Comparison of ENCODE assay signal across 10 cellular contexts in genomic region chr3:61521229-61521628, GRCh38. TPM values are rescaled to one million over a fixed set of nuclear protein-coding genes. Genes with fewer than 3 reads are reported as not detected.
DNase-seq lines count a peak whose midpoint lies in the region; ATAC-seq and TF ChIP-seq lines count a peak whose summit lies in the region.
"Had no signal": no experiment of that assay in that cellular context is flagged by ENCODE, and none has a peak within 500 bp of the region (broad histone marks: within the 10 kb centered on the region; RNA-seq: fewer than 3 reads in every experiment).

No MANE protein-coding gene starts in this region.

- no peaks in the 10 kb centered on the region for H3K9me3 ChIP-seq in Peyer's patch
- no peaks in the 10 kb centered on the region for H3K9me3 ChIP-seq in thyroid gland

- DNase-seq in activated T-cell treated with anti-CD3 and anti-CD28 coated beads for 24 hours (ENCODE audit: low read depth) = peak; percentile 10
- DNase-seq in activated T-cell treated with anti-CD3 and anti-CD28 coated beads, Interleukin-2, amount 50 U/mL, for 1 hour = no peak
- DNase-seq in stimulated activated effector memory CD8-positive, alpha-beta T cell treated with anti-CD3 and anti-CD28 coated beads, Interleukin-12 subunit alpha, Interleukin-12 subunit beta, amount 100 ng/mL, for 72 hours (ENCODE audit: low spot score in 2 of 2) = no peak
- no peak for DNase-seq in Peyer's patch
- no peak for DNase-seq in AG08396 (ENCODE audit: low spot score)
- no peak for DNase-seq in thyroid gland

- H3K27me3 Mint-ChIP-seq in T-helper 1 cell treated with Interleukin-12 subunit alpha and Interleukin-12 subunit beta and Interleukin-4 antibody, amounts not matched to agents 30 μg/mL and 1 μg/mL, for 36 hours (ENCODE audit: low read depth) = no peaks in the 10 kb centered on the region

- H3K27ac Mint-ChIP-seq in T-helper 1 cell treated with Interleukin-12 subunit alpha and Interleukin-12 subunit beta and Interleukin-4 antibody, amounts not matched to agents 30 μg/mL and 1 μg/mL, for 36 hours = peak overlapping the region; percentile 76
- no peak overlapping the region for H3K27ac Mint-ChIP-seq in stimulated activated effector memory CD8-positive, alpha-beta T cell treated with anti-CD3 and anti-CD28 coated beads, Interleukin-12 subunit alpha, Interleukin-12 subunit beta, amount 100 ng/mL, for 72 hours

- H3K36me3 Mint-ChIP-seq in T-helper 1 cell treated with Interleukin-12 subunit alpha and Interleukin-12 subunit beta and Interleukin-4 antibody, amounts not matched to agents 30 μg/mL and 1 μg/mL, for 36 hours (ENCODE audit: low read depth) = peaks cover 11% of the 10 kb centered on the region
- no peaks in the 10 kb centered on the region for H3K36me3 Mint-ChIP-seq in stimulated activated effector memory CD8-positive, alpha-beta T cell treated with anti-CD3 and anti-CD28 coated beads, Interleukin-12 subunit alpha, Interleukin-12 subunit beta, amount 100 ng/mL, for 72 hours

- H3K27me3 ChIP-seq in Peyer's patch (no peaks in the 10 kb centered on the region), thyroid gland (no peaks in the 10 kb centered on the region)
- H3K27me3 ChIP-seq: cardiac muscle cell had no signal

- H3K4me3 Mint-ChIP-seq in T-helper 1 cell treated with Interleukin-12 subunit alpha and Interleukin-12 subunit beta and Interleukin-4 antibody, amounts not matched to agents 30 μg/mL and 1 μg/mL, for 36 hours = peak overlapping the region; percentile 32
- H3K4me3 Mint-ChIP-seq in stimulated activated effector memory CD8-positive, alpha-beta T cell treated with anti-CD3 and anti-CD28 coated beads, Interleukin-12 subunit alpha, Interleukin-12 subunit beta, amount 100 ng/mL, for 72 hours = no peak overlapping the region

- peak; percentile 92 for ATAC-seq in HG02763 (IDR thresholded peaks at IDR 0.05; ENCODE audit: unreplicated experiment)
- peak; percentile 82 for ATAC-seq in stimulated activated effector memory CD8-positive, alpha-beta T cell treated with anti-CD3 and anti-CD28 coated beads, Interleukin-12 subunit alpha, Interleukin-12 subunit beta, amount 100 ng/mL, for 72 hours

- H3K36me3 ChIP-seq in Peyer's patch (no peaks in the 10 kb centered on the region), thyroid gland (no peaks in the 10 kb centered on the region)
- H3K36me3 ChIP-seq: cardiac muscle cell had no signal

- H3K9me3 Mint-ChIP-seq in T-helper 1 cell treated with Interleukin-12 subunit alpha and Interleukin-12 subunit beta and Interleukin-4 antibody, amounts not matched to agents 30 μg/mL and 1 μg/mL, for 36 hours = peaks cover 23% of the 10 kb centered on the region
- H3K9me3 Mint-ChIP-seq in stimulated activated effector memory CD8-positive, alpha-beta T cell treated with anti-CD3 and anti-CD28 coated beads, Interleukin-12 subunit alpha, Interleukin-12 subunit beta, amount 100 ng/mL, for 72 hours = peaks cover 4% of the 10 kb centered on the region

- no peaks in the 10 kb centered on the region for H3K4me1 ChIP-seq in Peyer's patch
- H3K4me1 ChIP-seq in thyroid gland = no peaks in the 10 kb centered on the region

- 92 to 97% methylated on average over 1 of the region's 1 CpG for WGBS in thyroid gland, 2 donors

- H3K4me1 Mint-ChIP-seq in T-helper 1 cell treated with Interleukin-12 subunit alpha and Interleukin-12 subunit beta and Interleukin-4 antibody, amounts not matched to agents 30 μg/mL and 1 μg/mL, for 36 hours (ENCODE audit: low read depth) = peaks cover 32% of the 10 kb centered on the region
- no peaks in the 10 kb centered on the region for H3K4me1 Mint-ChIP-seq in stimulated activated effector memory CD8-positive, alpha-beta T cell treated with anti-CD3 and anti-CD28 coated beads, Interleukin-12 subunit alpha, Interleukin-12 subunit beta, amount 100 ng/mL, for 72 hours

- H3K4me3 ChIP-seq in Peyer's patch (no peak overlapping the region), thyroid gland (replicated peaks in 1 of 3) (no peak overlapping the region)
- H3K4me3 ChIP-seq: cardiac muscle cell, smooth muscle cell had no signal

- H3K27ac ChIP-seq in Peyer's patch (no peak overlapping the region), thyroid gland (no peak overlapping the region)

- intact Hi-C loops in thyroid gland (cut with DNase I) = no loop called here

- TF ChIP-seq CTCF in Peyer's patch (IDR thresholded peaks at IDR 0.05) (no peak), thyroid gland (IDR thresholded peaks at IDR 0.05) (no peak)

- TF ChIP-seq POLR2A in Peyer's patch (IDR thresholded peaks at IDR 0.05) = no peak
- TF ChIP-seq POLR2A in thyroid gland (IDR thresholded peaks at IDR 0.05) = no peak

RNA-seq across cellular contexts. Expression of gene PTPRG, which starts 40.1 kb away (rescaled TPM):
- total RNA-seq in Peyer's patch (10 to 100 TPM; 33.5 to 56.6 (median 46.9) TPM), thyroid gland (100 to 1,000 TPM in 2 of 4 donors, 10 to 100 TPM in 2; 81.6 to 207 (median 132) TPM)
